1 cellular context compared by ENCODE assay signal in genomic region chr5:180804129-180804601, GRCh38.
TF ChIP-seq lines count a peak whose summit lies in the region.

No MANE protein-coding gene starts in this region.

TF ChIP-seq in HepG2, 621 proteins besides CTCF, POLR2A, EP300 and RAD21:
- TF ChIP-seq KDM3A (CRISPR knock-in tag; IDR thresholded peaks at IDR 0.05; ENCODE audit: low read depth): no peak
- TF ChIP-seq ZNF629 (CRISPR knock-in tag; conservative IDR thresholded peaks at IDR 0.05): peak; percentile 74
TF ChIP-seq in HepG2: peak in this region for 1.
